1 cellular context compared by ENCODE assay signal in the genomic region with DNA sequence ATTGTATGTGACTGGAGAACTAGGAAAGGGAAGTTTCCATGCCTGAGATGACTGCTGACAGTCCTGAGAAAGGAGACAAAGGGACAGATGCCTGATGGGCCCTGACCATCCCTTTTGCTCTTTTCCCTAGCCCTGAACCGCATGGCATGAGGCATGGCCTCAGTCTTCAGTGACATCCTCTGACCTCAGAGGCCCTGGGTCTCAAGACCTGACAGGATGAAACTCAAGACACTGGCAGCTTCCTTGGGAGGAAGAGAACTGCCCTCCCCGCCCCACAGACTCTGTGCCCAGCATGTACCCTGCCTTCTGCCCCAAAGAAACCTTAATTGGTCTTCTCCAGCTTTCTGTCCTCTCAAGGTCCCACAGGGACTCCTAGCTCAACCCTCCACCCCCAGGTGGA.
TF ChIP-seq lines count a peak whose summit lies in the region.

No MANE protein-coding gene starts in this region.

TF ChIP-seq in IMR-90, 13 proteins besides CTCF, POLR2A, EP300 and RAD21:
- TF ChIP-seq MAZ (IDR thresholded peaks at IDR 0.05; ENCODE audit: borderline replicate concordance, low read depth, low read length): no peak
- TF ChIP-seq NFE2L2 (IDR thresholded peaks at IDR 0.05; ENCODE audit: low read depth, low read length): no peak
- no peak for TF ChIP-seq USF2 (IDR thresholded peaks at IDR 0.05; ENCODE audit: low read depth, low read length)
- TF ChIP-seq RFX5 (IDR thresholded peaks at IDR 0.05; ENCODE audit: low read depth, low read length): no peak
- TF ChIP-seq MAFK (IDR thresholded peaks at IDR 0.05; ENCODE audit: low read depth, low read length): no peak
- TF ChIP-seq SMC3 (IDR thresholded peaks at IDR 0.05; ENCODE audit: low read depth, low read length): no peak
- TF ChIP-seq RCOR1 (IDR thresholded peaks at IDR 0.05; ENCODE audit: insufficient replicate concordance, low read length): no peak
- TF ChIP-seq CHD1 (IDR thresholded peaks at IDR 0.05; ENCODE audit: low read depth, low read length): no peak
- no peak for TF ChIP-seq FOS (IDR thresholded peaks at IDR 0.05; ENCODE audit: low read depth, low read length)
- no peak for TF ChIP-seq CEBPB (IDR thresholded peaks at IDR 0.05; ENCODE audit: low read depth, low read length)
- no peak for TF ChIP-seq MXI1 (IDR thresholded peaks at IDR 0.05; ENCODE audit: borderline replicate concordance, low read depth, low read length)
- TF ChIP-seq BHLHE40 (IDR thresholded peaks at IDR 0.05; ENCODE audit: low read depth, low read length): no peak
- TF ChIP-seq, protein P1, sequence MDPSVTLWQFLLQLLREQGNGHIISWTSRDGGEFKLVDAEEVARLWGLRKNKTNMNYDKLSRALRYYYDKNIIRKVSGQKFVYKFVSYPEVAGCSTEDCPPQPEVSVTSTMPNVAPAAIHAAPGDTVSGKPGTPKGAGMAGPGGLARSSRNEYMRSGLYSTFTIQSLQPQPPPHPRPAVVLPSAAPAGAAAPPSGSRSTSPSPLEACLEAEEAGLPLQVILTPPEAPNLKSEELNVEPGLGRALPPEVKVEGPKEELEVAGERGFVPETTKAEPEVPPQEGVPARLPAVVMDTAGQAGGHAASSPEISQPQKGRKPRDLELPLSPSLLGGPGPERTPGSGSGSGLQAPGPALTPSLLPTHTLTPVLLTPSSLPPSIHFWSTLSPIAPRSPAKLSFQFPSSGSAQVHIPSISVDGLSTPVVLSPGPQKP (IDR thresholded peaks at IDR 0.05; ENCODE audit: borderline replicate concordance, low read depth, low read length): no peak
